ENCODE assay signal across 16 cellular contexts in genomic region chr4:57051100-57051499, GRCh38. TPM values are rescaled to one million over a fixed set of nuclear protein-coding genes. Genes with fewer than 3 reads are reported as not detected.
DNase-seq lines count a peak whose midpoint lies in the region; ATAC-seq and TF ChIP-seq lines count a peak whose summit lies in the region.
"Had no signal": no experiment of that assay in that cellular context is flagged by ENCODE, and none has a peak within 500 bp of the region (broad histone marks: within the 10 kb centered on the region; RNA-seq: fewer than 3 reads in every experiment).

No MANE protein-coding gene starts in this region.

- no peak overlapping the region for H3K4me2 ChIP-seq in osteoblast (ENCODE audit: insufficient read depth, low read length)
- H3K4me2 ChIP-seq: KMS-11 had no signal

- no peaks in the 10 kb centered on the region for H3K9me3 Mint-ChIP-seq in Calu3 (ENCODE audit: low read depth, unreplicated experiment)
- H3K9me3 Mint-ChIP-seq: activated naive CD4-positive, alpha-beta T cell treated with anti-CD3 and anti-CD28 coated beads, Interleukin-2, amount 10 ng/mL, durations not matched to agents 7 days and 5 days had no signal

- intact Hi-C loops in Calu3 (cut with micrococcal nuclease; ENCODE audit: unreplicated experiment): no loop called here

- H3K36me3 ChIP-seq in osteoblast (ENCODE audit: insufficient read depth, low read length): peaks cover 37% of the 10 kb centered on the region

- H3K4me1 Mint-ChIP-seq in Calu3 (ENCODE audit: low read depth, unreplicated experiment): peaks cover 10% of the 10 kb centered on the region
- H3K4me1 Mint-ChIP-seq: activated CD4-positive, alpha-beta T cell treated with anti-CD3 and anti-CD28 coated beads for 36 hours; activated naive CD4-positive, alpha-beta T cell treated with anti-CD3 and anti-CD28 coated beads, Interleukin-2, amount 10 ng/mL, durations not matched to agents 7 days and 5 days had no signal

- BruUV-seq in Calu3 (replicated peaks; lab: Mats Ljungman, UMichigan): no TSS peak

- no peak overlapping the region for H3K27ac Mint-ChIP-seq in Calu3 (ENCODE audit: unreplicated experiment)
- H3K27ac Mint-ChIP-seq: activated CD4-positive, alpha-beta T cell treated with anti-CD3 and anti-CD28 coated beads for 36 hours; activated naive CD4-positive, alpha-beta T cell treated with anti-CD3 and anti-CD28 coated beads, Interleukin-2, amount 10 ng/mL, durations not matched to agents 7 days and 5 days had no signal

- no peak overlapping the region for H2AFZ ChIP-seq in osteoblast (ENCODE audit: low read length)

- no peak for ATAC-seq in HG02798 (IDR thresholded peaks at IDR 0.05; ENCODE audit: poor library complexity, unreplicated experiment)
- ATAC-seq: activated CD4-positive, alpha-beta T cell treated with anti-CD3 and anti-CD28 coated beads for 36 hours had no signal

- TF ChIP-seq CTCF in osteoblast (IDR thresholded peaks at IDR 0.05; ENCODE audit: extremely low read depth, low read depth, low read length) (no peak), Calu3 (IDR thresholded peaks at IDR 0.05; ENCODE audit: unreplicated experiment) (no peak)

- H3K27ac ChIP-seq in osteoblast (ENCODE audit: low read depth, low read length): peak overlapping the region; percentile 16
- H3K27ac ChIP-seq: KMS-11 had no signal

- no peak overlapping the region for H3K4me3 Mint-ChIP-seq in Calu3 (ENCODE audit: low read depth, unreplicated experiment)
- H3K4me3 Mint-ChIP-seq: activated CD4-positive, alpha-beta T cell treated with anti-CD3 and anti-CD28 coated beads for 36 hours; activated naive CD4-positive, alpha-beta T cell treated with anti-CD3 and anti-CD28 coated beads, Interleukin-2, amount 10 ng/mL, durations not matched to agents 7 days and 5 days had no signal

- peaks cover 4% of the 10 kb centered on the region for H4K20me1 ChIP-seq in osteoblast (ENCODE audit: insufficient read depth, low read length)

- no peaks in the 10 kb centered on the region for H3K36me3 Mint-ChIP-seq in Calu3 (ENCODE audit: insufficient read depth, unreplicated experiment)
- H3K36me3 Mint-ChIP-seq: activated naive CD4-positive, alpha-beta T cell treated with anti-CD3 and anti-CD28 coated beads, Interleukin-2, amount 10 ng/mL, durations not matched to agents 7 days and 5 days had no signal

- H3K27me3 ChIP-seq in osteoblast (ENCODE audit: insufficient read depth, low read length): no peaks in the 10 kb centered on the region

- H3K4me3 ChIP-seq in osteoblast (ENCODE audit: insufficient read depth, low read length): no peak overlapping the region

- no peaks in the 10 kb centered on the region for H3K9me3 ChIP-seq in osteoblast (ENCODE audit: low read depth, low read length)

- peaks cover 38% of the 10 kb centered on the region for H3K4me1 ChIP-seq in osteoblast (ENCODE audit: insufficient read depth, low read length)

- peaks cover 27% of the 10 kb centered on the region for H3K27me3 Mint-ChIP-seq in Calu3 (ENCODE audit: unreplicated experiment)

- DNase-seq in AML-193 (lab: John Stamatoyannopoulos, UW) (peak; percentile 13 to 38), MV-4-11 (lab: John Stamatoyannopoulos, UW) (peak; percentile 87), globus pallidus (ENCODE audit: low spot score) (peak; percentile 26), osteoblast (ENCODE audit: insufficient read length, low spot score, missing footprints) (no peak), Calu3 (no peak), T-helper 2 cell (no peak), NCI-H526 treated with DMSO at 0.1 percent for 48 hours (lab: John Stamatoyannopoulos, UW) (no peak)
- DNase-seq: activated CD4-positive, alpha-beta T cell treated with anti-CD3 and anti-CD28 coated beads for 36 hours; activated naive CD4-positive, alpha-beta T cell treated with anti-CD3 and anti-CD28 coated beads, Interleukin-2, amount 10 ng/mL, durations not matched to agents 7 days and 5 days; foreskin fibroblast; midbrain; NCI-H1694 treated with DMSO at 0.1 percent for 48 hours; NCI-H69; RPMI8226 had no signal

- CTCF ChIA-PET in Calu3 (lab: Charles Lee): no interaction called here

- H3K79me2 ChIP-seq in osteoblast (ENCODE audit: insufficient read depth, low read length): peaks cover 96% of the 10 kb centered on the region

RNA-seq across cellular contexts. Expression of gene IGFBP7, which starts 59.1 kb away (rescaled TPM):
- total RNA-seq in osteoblast (680 and 715 TPM in 2 replicates), Calu3 (2022) (12.0 and 20.6 TPM in 2 replicates)
- total RNA-seq: activated CD4-positive, alpha-beta T cell treated with anti-CD3 and anti-CD28 coated beads for 36 hours had no signal

Comparison
In these comparisons a context has a peak if more than half of its experiments do, and no peak if none do; other contexts are left out.
1. DNase-seq: peak in AML-193 (2 of 2), MV-4-11 (single experiment) and globus pallidus (single experiment); none in osteoblast (single experiment), Calu3 (single experiment), T-helper 2 cell (0 of 5) and NCI-H526 treated with DMSO at 0.1 percent for 48 hours (single experiment).
2. RNA of gene IGFBP7, which starts 59.1 kb away (total RNA-seq): 680 to 715 TPM in osteoblast; 12.0 to 20.6 TPM in Calu3; every median in the first group is over 10 times any median in the second.